In genomic region chr20:37670426-37670825, GRCh38 we compare ENCODE assay signal across 12 cellular contexts. TPM values are rescaled to one million over a fixed set of nuclear protein-coding genes. Genes with fewer than 3 reads are reported as not detected.
A peak's percentile ranks its signal among the peaks of the same experiment; 100 is the strongest.
DNase-seq lines count a peak whose midpoint lies in the region; ATAC-seq and TF ChIP-seq lines count a peak whose summit lies in the region.
"Had no signal": no experiment of that assay in that cellular context is flagged by ENCODE, and none has a peak within 500 bp of the region (broad histone marks: within the 10 kb centered on the region; RNA-seq: fewer than 3 reads in every experiment).

No MANE protein-coding gene starts in this region.

- H3K9me3 Mint-ChIP-seq in brain = peaks cover 0 to 9% (median 5%) of the 10 kb centered on the region in 5 experiments
- H3K9me3 Mint-ChIP-seq in effector memory CD8-positive, alpha-beta T cell = no peaks in the 10 kb centered on the region

- peak overlapping the region; percentile 35 to 83 (median 71) for H3K4me3 Mint-ChIP-seq in brain
- no peak overlapping the region for H3K4me3 Mint-ChIP-seq in effector memory CD8-positive, alpha-beta T cell
- H3K4me3 Mint-ChIP-seq: CD4-positive, alpha-beta T cell had no signal

- no peak for DNase-seq in AG09309 (ENCODE audit: low read depth)
- peak; percentile 18 for DNase-seq in NCI-H1417 treated with DMSO at 0.1 percent for 48 hours (lab: John Stamatoyannopoulos, UW)
- DNase-seq in myocyte (ENCODE audit: low read depth) = peak; percentile 27
- DNase-seq in NOMO-1 (lab: John Stamatoyannopoulos, UW; ENCODE audit: unreplicated experiment in 2 of 2) = no peak
- no peak for DNase-seq in effector memory CD8-positive, alpha-beta T cell
- DNase-seq: CD4-positive, alpha-beta T cell; KBM-7; left lung; T-helper 2 cell had no signal

- H3K27ac Mint-ChIP-seq in brain = peak overlapping the region; percentile 8 to 91 (median 75)
- H3K27ac Mint-ChIP-seq in effector memory CD8-positive, alpha-beta T cell = no peak overlapping the region
- H3K27ac Mint-ChIP-seq: CD4-positive, alpha-beta T cell had no signal

- ATAC-seq in HG03095 (IDR thresholded peaks at IDR 0.05; ENCODE audit: unreplicated experiment) = no peak
- no peak for ATAC-seq in HG03432 (IDR thresholded peaks at IDR 0.05; ENCODE audit: unreplicated experiment)
- ATAC-seq in effector memory CD8-positive, alpha-beta T cell (replicated peaks) = no peak
- ATAC-seq: left lung had no signal

- H3K4me1 Mint-ChIP-seq in brain = peaks cover 65% of the 10 kb centered on the region
- no peaks in the 10 kb centered on the region for H3K4me1 Mint-ChIP-seq in effector memory CD8-positive, alpha-beta T cell (ENCODE audit: low read depth in 2 of 2)

- TF ChIP-seq CTCF in AG09309 (IDR thresholded peaks at IDR 0.05; ENCODE audit: control insufficient read depth, insufficient read depth, low read depth, low read length, missing control alignments) = no peak
- TF ChIP-seq CTCF in brain (conservative IDR thresholded peaks at IDR 0.05) = no peak

- peak overlapping the region; percentile 12 for H3K4me3 ChIP-seq in AG09309 (ENCODE audit: control insufficient read depth, low read depth, low read length)

- peaks cover 5% of the 10 kb centered on the region for H3K27me3 Mint-ChIP-seq in brain
- H3K27me3 Mint-ChIP-seq in effector memory CD8-positive, alpha-beta T cell = peaks cover 60 to 75% of the 10 kb centered on the region in 2 donors

- H3K36me3 Mint-ChIP-seq in brain = no peaks in the 10 kb centered on the region
- H3K36me3 Mint-ChIP-seq in effector memory CD8-positive, alpha-beta T cell (ENCODE audit: insufficient read depth) = no peaks in the 10 kb centered on the region

RNA-seq across cellular contexts. Expression of gene CTNNBL1, which starts 23.4 kb away (rescaled TPM):
- 77.5 TPM for polyA plus RNA-seq in brain (ENCODE audit: insufficient read depth, low read depth, low replicate concordance)
- total RNA-seq in myocyte = 27.8 and 30.4 TPM in 2 replicates
- 48.3 TPM for polyA plus RNA-seq in myocyte (2012)

Comparison
In these comparisons a context has a peak if more than half of its experiments do, and no peak if none do; other contexts are left out.
1. DNase-seq: peak in NCI-H1417 treated with DMSO at 0.1 percent for 48 hours (single experiment) and myocyte (single experiment); none in AG09309 (single experiment), NOMO-1 (0 of 2) and effector memory CD8-positive, alpha-beta T cell (0 of 3).
2. H3K27ac Mint-ChIP-seq: peak in brain (5 of 5); none in effector memory CD8-positive, alpha-beta T cell (0 of 2).
3. H3K4me3 Mint-ChIP-seq: peak in brain (5 of 5); none in effector memory CD8-positive, alpha-beta T cell (0 of 2).